ENCODE assay signal across 20 cellular contexts in genomic region chr6:146875927-146876270, GRCh38.
"Had no signal": no experiment of that assay in that cellular context is flagged by ENCODE, and none has a peak within 500 bp of the region (broad histone marks: within the 10 kb centered on the region; RNA-seq: fewer than 3 reads in every experiment).

No MANE protein-coding gene starts in this region.

- H3K9me3 Mint-ChIP-seq: activated CD4-positive, alpha-beta memory T cell treated with anti-CD3 and anti-CD28 coated beads for 36 hours; central memory CD8-positive, alpha-beta T cell; natural killer cell; stimulated activated effector memory CD8-positive, alpha-beta T cell treated with anti-CD3 and anti-CD28 coated beads, Interleukin-12 subunit alpha, Interleukin-12 subunit beta, amount 100 ng/mL, for 72 hours had no signal

- H3K27ac Mint-ChIP-seq: activated CD4-positive, alpha-beta memory T cell treated with anti-CD3 and anti-CD28 coated beads for 36 hours; activated CD8-positive, alpha-beta memory T cell treated with anti-CD3 and anti-CD28 coated beads, Interleukin-2, amount 10 ng/mL, durations not matched to agents 7 days and 5 days; activated T-cell treated with anti-CD3 and anti-CD28 coated beads, Interleukin-2, amount 50 U/mL, for 72 hours; natural killer cell; stimulated activated effector memory CD8-positive, alpha-beta T cell treated with anti-CD3 and anti-CD28 coated beads, Interleukin-12 subunit alpha, Interleukin-12 subunit beta, amount 100 ng/mL, for 72 hours had no signal

- H3K36me3 Mint-ChIP-seq: activated CD4-positive, alpha-beta memory T cell treated with anti-CD3 and anti-CD28 coated beads for 36 hours; activated CD8-positive, alpha-beta memory T cell treated with anti-CD3 and anti-CD28 coated beads, Interleukin-2, amount 10 ng/mL, durations not matched to agents 7 days and 5 days; activated naive CD8-positive, alpha-beta T cell; natural killer cell; stimulated activated effector memory CD8-positive, alpha-beta T cell treated with anti-CD3 and anti-CD28 coated beads, Interleukin-12 subunit alpha, Interleukin-12 subunit beta, amount 100 ng/mL, for 72 hours had no signal

- H3K4me1 Mint-ChIP-seq: central memory CD8-positive, alpha-beta T cell; stimulated activated effector memory CD8-positive, alpha-beta T cell treated with anti-CD3 and anti-CD28 coated beads, Interleukin-12 subunit alpha, Interleukin-12 subunit beta, amount 100 ng/mL, for 72 hours had no signal

- H3K4me1 ChIP-seq: foreskin keratinocyte had no signal

- DNase-seq: activated CD4-positive, alpha-beta memory T cell treated with anti-CD3 and anti-CD28 coated beads for 36 hours; activated CD4-positive, alpha-beta T cell treated with anti-CD3 and anti-CD28 coated beads for 1 hour; activated CD8-positive, alpha-beta memory T cell treated with anti-CD3 and anti-CD28 coated beads, Interleukin-2, amount 10 ng/mL, durations not matched to agents 7 days and 5 days; activated gamma-delta T cell; activated T-cell treated with anti-CD3 and anti-CD28 coated beads, Interleukin-2, amount 50 U/mL, for 72 hours; anterior cingulate cortex; brain microvascular endothelial cell; effector memory CD4-positive, alpha-beta T cell; foreskin keratinocyte; left ventricle myocardium inferior; natural killer cell; sigmoid colon; stimulated activated CD4-positive, alpha-beta T cell treated with anti-CD3 and anti-CD28 coated beads, Interleukin-12 subunit alpha, Interleukin-12 subunit beta, amount 100 ng/mL, for 4 hours; stimulated activated CD4-positive, alpha-beta T cell treated with anti-CD3 and anti-CD28 coated beads, Interleukin-2, amount 100 ng/mL, for 24 hours had no signal

- ATAC-seq: activated CD8-positive, alpha-beta memory T cell treated with anti-CD3 and anti-CD28 coated beads, Interleukin-2, amount 10 ng/mL, durations not matched to agents 7 days and 5 days; stimulated activated effector memory CD8-positive, alpha-beta T cell treated with anti-CD3 and anti-CD28 coated beads, Interleukin-12 subunit alpha, Interleukin-12 subunit beta, amount 100 ng/mL, for 72 hours had no signal

- H3K4me3 ChIP-seq: left ventricle myocardium inferior, sigmoid colon, tibial nerve, vagina had no signal

- H3K27me3 Mint-ChIP-seq: activated CD4-positive, alpha-beta memory T cell treated with anti-CD3 and anti-CD28 coated beads for 36 hours had no signal

- H3K36me3 ChIP-seq: brain microvascular endothelial cell, left ventricle myocardium inferior, sigmoid colon, tibial nerve, vagina had no signal

- H3K4me3 Mint-ChIP-seq: activated CD4-positive, alpha-beta memory T cell treated with anti-CD3 and anti-CD28 coated beads for 36 hours; activated CD8-positive, alpha-beta memory T cell treated with anti-CD3 and anti-CD28 coated beads, Interleukin-2, amount 10 ng/mL, durations not matched to agents 7 days and 5 days; activated naive CD8-positive, alpha-beta T cell; central memory CD8-positive, alpha-beta T cell; natural killer cell; stimulated activated effector memory CD8-positive, alpha-beta T cell treated with anti-CD3 and anti-CD28 coated beads, Interleukin-12 subunit alpha, Interleukin-12 subunit beta, amount 100 ng/mL, for 72 hours had no signal

- H3K9me3 ChIP-seq: left ventricle myocardium inferior, sigmoid colon, tibial nerve, vagina had no signal

- H3K27ac ChIP-seq: brain microvascular endothelial cell, foreskin keratinocyte, left ventricle myocardium inferior, sigmoid colon, tibial nerve, vagina, VCaP had no signal

- H3K27me3 ChIP-seq: brain microvascular endothelial cell, foreskin keratinocyte, sigmoid colon, tibial nerve, vagina had no signal
